In the genomic region with DNA sequence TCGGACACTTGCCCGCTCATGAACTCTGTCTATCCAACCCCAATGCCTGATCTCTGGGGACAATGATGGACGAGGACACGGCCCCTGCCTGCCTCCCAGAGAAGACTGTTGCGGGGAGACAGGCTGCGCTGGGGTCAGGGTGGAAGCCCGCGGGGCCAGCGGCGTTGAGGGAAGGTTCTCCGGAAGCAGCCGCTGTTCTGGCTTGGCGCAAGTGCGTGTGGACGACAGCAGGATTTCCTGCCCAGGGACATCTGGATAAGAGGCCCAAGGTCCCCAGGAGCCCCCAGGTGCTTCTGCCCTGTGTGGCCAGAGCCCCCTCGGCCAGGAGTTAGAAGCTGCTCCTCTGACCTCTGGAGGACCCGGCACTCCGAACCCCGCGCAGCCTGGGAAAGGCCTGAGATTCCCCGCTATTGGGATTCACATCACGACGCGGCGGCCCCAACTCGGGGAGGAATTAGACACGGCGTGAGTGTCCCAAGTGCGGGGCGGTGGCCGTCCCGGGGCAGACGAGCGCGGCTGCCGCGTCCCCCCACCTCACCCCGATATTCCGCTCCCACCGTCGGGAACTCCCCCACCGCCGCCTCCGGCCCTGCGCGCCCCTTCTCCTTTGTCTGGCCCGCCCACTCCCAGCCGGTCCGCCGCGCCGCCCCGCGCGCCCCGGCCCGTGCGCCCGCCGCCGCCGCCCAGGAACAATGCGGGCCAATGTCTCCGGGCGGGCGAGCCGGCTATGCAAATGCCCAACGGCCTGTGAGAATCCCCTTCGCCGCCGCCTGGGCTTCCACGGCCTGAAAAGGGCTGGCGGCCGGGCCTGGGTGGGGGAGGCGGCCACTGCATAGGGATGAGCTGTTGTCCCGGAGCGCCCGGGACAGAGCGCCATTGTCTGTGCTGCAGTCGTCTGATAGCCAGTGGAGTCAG, we compare ENCODE assay signal across 13 cellular contexts. TPM values are rescaled to one million over a fixed set of nuclear protein-coding genes. Genes with fewer than 3 reads are reported as not detected.
A peak's percentile ranks its signal among the peaks of the same experiment; 100 is the strongest.
DNase-seq lines count a peak whose midpoint lies in the region; ATAC-seq and TF ChIP-seq lines count a peak whose summit lies in the region.
"Had no signal": no experiment of that assay in that cellular context is flagged by ENCODE, and none has a peak within 500 bp of the region (broad histone marks: within the 10 kb centered on the region; RNA-seq: fewer than 3 reads in every experiment).

No MANE protein-coding gene starts in this region.

- DNase-seq in G401 (ENCODE audit: low spot score) (peak; percentile 57), anterior cingulate cortex (lab: John Stamatoyannopoulos, UW) (peak in 56 of 58 donors; percentile 27 to 96 (median 86)), iPS DF 6.9 (ENCODE audit: low read depth, low spot score) (no peak), pons (ENCODE audit: low spot score) (peak; percentile 93), tibial artery (no peak), SW480 (ENCODE audit: low spot score) (no peak), HK-2 (ENCODE audit: unreplicated experiment) (no peak)
- DNase-seq: KG1; stimulated activated CD4-positive, alpha-beta T cell treated with anti-CD3 and anti-CD28 coated beads, Interleukin-15, amount 100 ng/mL, for 24 hours had no signal

- no peak for TF ChIP-seq CTCF in tibial artery (IDR thresholded peaks at IDR 0.05)

- H3K27me3 ChIP-seq in iPS DF 6.9 (ENCODE audit: control insufficient read depth, insufficient read depth, low read length) (peaks cover 18% of the 10 kb centered on the region; the same call in 1 of the 2 replicates), tibial artery (peaks cover 0 to 75% of the 10 kb centered on the region in 2 donors)

- H3K4me1 ChIP-seq in iPS DF 6.9 (ENCODE audit: control insufficient read depth, insufficient read depth, low read length) (peaks cover 20% of the 10 kb centered on the region), tibial artery (peaks cover 0 to 9% (median 0%) of the 10 kb centered on the region in 4 donors)
- H3K4me1 ChIP-seq: SJSA1 had no signal

- in situ Hi-C loops in G401 (cut with HindIII; ENCODE audit: low sequenced_read_pairs), result no loop called here

- H3K9me3 ChIP-seq in iPS DF 6.9 (ENCODE audit: control insufficient read depth, insufficient read depth, low read length), result no peaks in the 10 kb centered on the region
- H3K9me3 ChIP-seq in tibial artery, result no peaks in the 10 kb centered on the region
- H3K9me3 ChIP-seq: SJSA1 had no signal

- H3K27ac ChIP-seq in iPS DF 6.9 (ENCODE audit: low read length) (no peak overlapping the region), tibial artery (no peak overlapping the region)
- H3K27ac ChIP-seq: SJSA1 had no signal

- H3K4me3 ChIP-seq in iPS DF 6.9 (ENCODE audit: low read length) (peak overlapping the region; percentile 38; the same call in 1 of the 2 replicates), tibial artery (no peak overlapping the region)
- H3K4me3 ChIP-seq: lung, SJSA1 had no signal

- no peak for ATAC-seq in HG02970 (IDR thresholded peaks at IDR 0.05; ENCODE audit: low FRiP score, unreplicated experiment)

- H3K36me3 ChIP-seq in iPS DF 6.9 (ENCODE audit: control insufficient read depth, insufficient read depth, low read length), result no peaks in the 10 kb centered on the region
- H3K36me3 ChIP-seq in tibial artery, result no peaks in the 10 kb centered on the region
- H3K36me3 ChIP-seq: SJSA1 had no signal

- WGBS in iPS DF 6.9 (ENCODE audit: insufficient coverage, insufficient read length), result no CpG with 5 or more reads among the region's 80 CpGs

- intact Hi-C loops in tibial artery (cut with DNase I; ENCODE audit: low total_unique reads), result loop anchor here (5.0 kb wide), 2 partner anchors 219 to 269 kb away; no protein-coding TSS in a partner anchor

RNA-seq across cellular contexts. Expression of a gene that starts 19.1 kb away (rescaled TPM):
- total RNA-seq in G401 (2014; rRNA removed; shearing (Covaris generic)), result 0.06 and 3.5 TPM in 2 replicates
- total RNA-seq: epithelial cell of proximal tubule, SJSA1 had no signal

RNA-seq across cellular contexts. Expression of a gene that starts 49.8 kb away (rescaled TPM):
- not detected in 2 replicates for total RNA-seq in G401 (2014; rRNA removed; shearing (Covaris generic))
- total RNA-seq: lung, SJSA1 had no signal

RNA-seq across cellular contexts. Expression of a gene that starts 50.1 kb away (rescaled TPM):
- total RNA-seq in G401 (2014; rRNA removed; shearing (Covaris generic)), result 936 and 1,057 TPM in 2 replicates

Comparison
In these comparisons a context has a peak if more than half of its experiments do, and no peak if none do; other contexts are left out.
1. DNase-seq: peak in G401 (single experiment), anterior cingulate cortex (56 of 58) and pons (single experiment); none in iPS DF 6.9 (single experiment), tibial artery (0 of 2), SW480 (single experiment) and HK-2 (single experiment).